Comparison of ENCODE assay signal across 9 cellular contexts in genomic region chr9:68306391-68306964, GRCh38. TPM values are rescaled to one million over a fixed set of nuclear protein-coding genes. Genes with fewer than 3 reads are reported as not detected.
DNase-seq lines count a peak whose midpoint lies in the region; ATAC-seq and TF ChIP-seq lines count a peak whose summit lies in the region.
"Not testable (repeated sequence)": the region's sequence is repeated elsewhere in the genome, so short reads cannot be mapped to it uniquely, and the experiment has no call there.
"Had no signal": no experiment of that assay in that cellular context is flagged by ENCODE, and none has a peak within 500 bp of the region (broad histone marks: within the 10 kb centered on the region; RNA-seq: fewer than 3 reads in every experiment).

No MANE protein-coding gene starts in this region.

- TF ChIP-seq CTCF in WERI-Rb-1 (IDR thresholded peaks at IDR 0.05; ENCODE audit: low read depth, low read length); endodermal cell (conservative IDR thresholded peaks at IDR 0.05); heart right ventricle (IDR thresholded peaks at IDR 0.05); mucosa of descending colon (IDR thresholded peaks at IDR 0.05): not testable (repeated sequence)

- not testable (repeated sequence) for H3K4me1 Mint-ChIP-seq in endodermal cell

- 23% methylated on average over 5 of the region's 37 CpGs; no CpG with 5 or more reads in 1 of the 2 experiments for WGBS in endodermal cell (ENCODE audit: insufficient coverage in 1 of 2, insufficient read length in 1 of 2), 2 experiments
- WGBS in heart right ventricle, 2 donors: 4 to 11% methylated on average over 22 to 29 of the region's 37 CpGs

- not testable (repeated sequence) for H3K9me3 ChIP-seq in WERI-Rb-1 (ENCODE audit: severe bottlenecking); endodermal cell (ENCODE audit: control insufficient read depth, low read length); heart right ventricle; mucosa of descending colon

- H3K9me3 Mint-ChIP-seq in endodermal cell: not testable (repeated sequence)

- H3K4me3 Mint-ChIP-seq in endodermal cell: not testable (repeated sequence)

- 0 out of 2 replicates have a peak overlapping the region, but pooled peaks have one; percentile 22 for H3K4me3 ChIP-seq in WERI-Rb-1 (ENCODE audit: low read depth, low read length)
- not testable (repeated sequence) for H3K4me3 ChIP-seq in endodermal cell (ENCODE audit: low read length); heart right ventricle; mucosa of descending colon

- intact Hi-C loops in heart right ventricle (cut with DNase I); mucosa of descending colon (cut with DNase I, micrococcal nuclease); sciatic nerve (cut with DNase I): not testable (repeated sequence)

- not testable (repeated sequence) for H3K36me3 Mint-ChIP-seq in endodermal cell (ENCODE audit: low read depth)

- not testable (repeated sequence) for H3K27me3 ChIP-seq in WERI-Rb-1 (ENCODE audit: insufficient read depth, low read depth, severe bottlenecking); heart right ventricle
- peaks cover 10% of the 10 kb centered on the region for H3K27me3 ChIP-seq in endodermal cell (ENCODE audit: control insufficient read depth, insufficient read depth, low read length, poor library complexity, severe bottlenecking)

- ATAC-seq in heart right ventricle (peak; percentile 23 to 68 (median 46)), left lobe of liver (peak; percentile 29), mucosa of descending colon (peak; percentile 23), sciatic nerve (peak; percentile 44)

- not testable (repeated sequence) for H3K9ac ChIP-seq in endodermal cell (ENCODE audit: extremely low read depth, low read length, poor library complexity, severe bottlenecking)

- H3K27me3 Mint-ChIP-seq in endodermal cell (ENCODE audit: insufficient read depth): peaks cover 14% of the 10 kb centered on the region

- DNase-seq in WERI-Rb-1; heart right ventricle; left lobe of liver (ENCODE audit: low spot score); mucosa of descending colon; sciatic nerve (ENCODE audit: low spot score): not testable (repeated sequence)
- DNase-seq in endodermal cell: peak; percentile 33

- H3K27ac ChIP-seq in WERI-Rb-1; endodermal cell (ENCODE audit: low read depth, low read length); heart right ventricle: not testable (repeated sequence)

- not testable (repeated sequence) for H3K4me1 ChIP-seq in endodermal cell (ENCODE audit: control insufficient read depth, insufficient read depth, low read length); heart right ventricle; mucosa of descending colon (ENCODE audit: low read depth)

- H3K36me3 ChIP-seq in WERI-Rb-1; endodermal cell (ENCODE audit: control insufficient read depth, insufficient read depth, low read length); heart right ventricle; mucosa of descending colon (ENCODE audit: low read depth): not testable (repeated sequence)

- H3K27ac Mint-ChIP-seq in endodermal cell: not testable (repeated sequence)

RNA-seq across cellular contexts. Expression of gene FOXD4L3, which starts 3.8 kb away (rescaled TPM):
- total RNA-seq in endodermal cell (under 1 TPM in 1 of 2 donors, not detected in 1; 0.15 TPM), heart right ventricle (not detected), left lobe of liver (not detected), mucosa of descending colon (under 1 TPM in 1 of 3 donors, not detected in 2; 0.17 TPM), sciatic nerve (not detected)
- not detected for polyA plus RNA-seq in endodermal cell (2013, experiment 1 of 2)
- polyA plus RNA-seq in endodermal cell (2013, experiment 2 of 2): not detected
- not detected for polyA plus RNA-seq in heart right ventricle
- total RNA-seq: CD8-positive, alpha-beta T cell; H9 had no signal
- polyA plus RNA-seq: AG04450 had no signal

RNA-seq across cellular contexts. Expression of gene PGM5, which starts 49.9 kb away (rescaled TPM):
- total RNA-seq in endodermal cell (under 1 TPM; 0.33 to 0.64 TPM), heart right ventricle (100 to 1,000 TPM; 133 to 245 (median 181) TPM), left lobe of liver (2.9 TPM), mucosa of descending colon (100 to 1,000 TPM in 1 of 3 donors, 10 to 100 TPM in 2; 11.2 to 535 (median 22.6) TPM), sciatic nerve (28.4 TPM)
- 1.9 TPM for polyA plus RNA-seq in endodermal cell (2013, experiment 1 of 2)
- polyA plus RNA-seq in endodermal cell (2013, experiment 2 of 2): 2.4 TPM
- polyA plus RNA-seq in heart right ventricle: 10 to 100 TPM; 26.8 to 58.1 TPM
- total RNA-seq: CD8-positive, alpha-beta T cell; H9 had no signal
